24 cellular contexts compared by ENCODE assay signal in the genomic region with DNA sequence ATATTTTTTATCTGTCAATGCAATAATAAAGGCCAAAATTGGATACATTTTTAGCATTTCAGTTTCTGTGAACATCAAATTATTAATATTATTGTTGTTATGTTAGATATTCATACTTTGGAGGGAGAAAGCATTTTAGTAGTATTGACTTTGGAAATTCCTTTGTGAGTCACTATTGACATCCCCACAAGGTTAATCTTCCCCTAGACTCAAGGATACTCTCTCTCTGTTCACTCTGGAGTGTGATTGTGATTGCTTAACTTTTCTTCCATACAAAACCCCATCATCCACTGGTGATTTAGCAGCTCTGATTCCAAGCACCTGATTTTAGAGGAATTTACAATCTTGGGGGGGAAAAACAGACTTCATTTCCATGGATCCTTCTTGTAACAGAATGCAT.
A peak's percentile ranks its signal among the peaks of the same experiment; 100 is the strongest.
DNase-seq lines count a peak whose midpoint lies in the region; ATAC-seq, FAIRE-seq and TF ChIP-seq lines count a peak whose summit lies in the region.
"Had no signal": no experiment of that assay in that cellular context is flagged by ENCODE, and none has a peak within 500 bp of the region (broad histone marks: within the 10 kb centered on the region; RNA-seq: fewer than 3 reads in every experiment).

No MANE protein-coding gene starts in this region.

- no peak for ATAC-seq in GM21381 (IDR thresholded peaks at IDR 0.05; ENCODE audit: unreplicated experiment)
- no peak for ATAC-seq in body of pancreas
- ATAC-seq in omental fat pad (ENCODE audit: low FRiP score) = no peak
- ATAC-seq: activated naive CD4-positive, alpha-beta T cell treated with anti-CD3 and anti-CD28 coated beads, Interleukin-2, amount 50 U/mL, for 72 hours; activated T-helper 17 cell treated with anti-CD3 and anti-CD28 coated beads, Interleukin-2, amount 50 U/mL, for 72 hours; gastroesophageal sphincter; psoas muscle had no signal

- DNase-seq in HTR-8/SVneo (ENCODE audit: insufficient read length, low spot score) = peak; percentile 13
- DNase-seq in brain microvascular endothelial cell = peak; percentile 30
- peak; percentile 10 for DNase-seq in kidney epithelial cell (ENCODE audit: low read depth)
- no peak for DNase-seq in body of pancreas
- DNase-seq in omental fat pad (ENCODE audit: low spot score) = no peak
- no peak for DNase-seq in frontal cortex (ENCODE audit: low spot score in 2 of 2)
- DNase-seq: activated CD4-positive, alpha-beta T cell treated with anti-CD3 and anti-CD28 coated beads, Interleukin-2, amount 50 U/mL, for 48 hours; activated CD8-positive, alpha-beta memory T cell treated with anti-CD3 and anti-CD28 coated beads, Interleukin-2, amount 50 U/mL, for 4 hours; effector CD4-positive, alpha-beta T cell; erythroblast; GDM1; kidney; NCI-H1092; NCI-H2029; NCI-H226; psoas muscle; SW 1271 had no signal

- H2AFZ ChIP-seq in ACC112 (ENCODE audit: low read length, unreplicated experiment) = no peak overlapping the region

- FAIRE-seq in HTR-8/SVneo (lab: Jason Lieb, UNC) (no peak), frontal cortex (lab: Jason Lieb, UNC) (no peak)
- FAIRE-seq: A204.1, kidney had no signal

- H3K36me3 ChIP-seq in ACC112 (ENCODE audit: insufficient read depth, low read length) (no peaks in the 10 kb centered on the region), brain microvascular endothelial cell (replicated peaks) (no peaks in the 10 kb centered on the region), kidney epithelial cell (ENCODE audit: control insufficient read depth, insufficient read depth, low read length) (no peaks in the 10 kb centered on the region), body of pancreas (replicated peaks in 1 of 2; ENCODE audit: insufficient read depth in 1 of 2, low read depth in 2 of 2) (no peaks in the 10 kb centered on the region)
- H3K36me3 ChIP-seq: ascending aorta, gastroesophageal sphincter had no signal

- H3K27me3 ChIP-seq in ACC112 (ENCODE audit: insufficient read depth, low read length) (no peaks in the 10 kb centered on the region), brain microvascular endothelial cell (replicated peaks) (no peaks in the 10 kb centered on the region), kidney epithelial cell (ENCODE audit: control insufficient read depth, insufficient read depth, low read length) (no peaks in the 10 kb centered on the region), body of pancreas (no peaks in the 10 kb centered on the region)
- H3K27me3 ChIP-seq: ascending aorta, gastroesophageal sphincter had no signal

- no peaks in the 10 kb centered on the region for H3K9me3 ChIP-seq in body of pancreas
- H3K9me3 ChIP-seq: ascending aorta, gastroesophageal sphincter, psoas muscle had no signal

- peak overlapping the region; percentile 77 for H3K27ac ChIP-seq in ACC112 (ENCODE audit: low read depth, low read length)
- no peak overlapping the region for H3K27ac ChIP-seq in brain microvascular endothelial cell
- H3K27ac ChIP-seq in body of pancreas = no peak overlapping the region
- H3K27ac ChIP-seq: ascending aorta, gastroesophageal sphincter, psoas muscle had no signal

- intact Hi-C loops in body of pancreas (cut with DNase I) = no loop called here

- H3K79me2 ChIP-seq in ACC112 (ENCODE audit: control insufficient read depth, insufficient read depth, low read length, unreplicated experiment) = no peaks in the 10 kb centered on the region

- H3K4me1 ChIP-seq in ACC112 (ENCODE audit: control insufficient read depth, insufficient read depth, low read length, unreplicated experiment) (peaks cover 42% of the 10 kb centered on the region), body of pancreas (no peaks in the 10 kb centered on the region)
- H3K4me1 ChIP-seq: ascending aorta, gastroesophageal sphincter, psoas muscle had no signal

- no peak for TF ChIP-seq POLR2A in body of pancreas (IDR thresholded peaks at IDR 0.05)

- in situ Hi-C loops in brain microvascular endothelial cell (cut with HindIII; ENCODE audit: low pct_ligation_motif_present, low sequenced_read_pairs) = no loop called here

- TF ChIP-seq CTCF in brain microvascular endothelial cell (IDR thresholded peaks at IDR 0.05; ENCODE audit: low read depth, low read length, missing control alignments) = no peak
- TF ChIP-seq CTCF in kidney epithelial cell (IDR thresholded peaks at IDR 0.05; ENCODE audit: insufficient read depth, low read length, poor library complexity, severe bottlenecking) = no peak
- no peak for TF ChIP-seq CTCF in body of pancreas (IDR thresholded peaks at IDR 0.05)
- no peak for TF ChIP-seq CTCF in omental fat pad (IDR thresholded peaks at IDR 0.05)

- H3K4me3 ChIP-seq in ACC112 (ENCODE audit: low read depth, low read length) (0 out of 2 replicates have a peak overlapping the region, but pooled peaks have one; percentile 28), brain microvascular endothelial cell (ENCODE audit: low read depth, low read length) (no peak overlapping the region), kidney epithelial cell (ENCODE audit: low read depth, low read length) (no peak overlapping the region), body of pancreas (no peak overlapping the region)
- H3K4me3 ChIP-seq: ascending aorta, gastroesophageal sphincter, psoas muscle had no signal

Comparison
In these comparisons a context has a peak if more than half of its experiments do, and no peak if none do; other contexts are left out.
1. DNase-seq: peak in HTR-8/SVneo (single experiment), brain microvascular endothelial cell (single experiment) and kidney epithelial cell (single experiment); none in body of pancreas (0 of 4), omental fat pad (single experiment) and frontal cortex (0 of 2).